Comparison of ENCODE assay signal across 8 cellular contexts in genomic region chr5:61624966-61625681, GRCh38.
DNase-seq lines count a peak whose midpoint lies in the region; ATAC-seq and TF ChIP-seq lines count a peak whose summit lies in the region.

No MANE protein-coding gene starts in this region.

- H3K27me3 Mint-ChIP-seq in neural crest cell (ENCODE audit: low read depth) = no peaks in the 10 kb centered on the region

- peaks cover 62% of the 10 kb centered on the region for H3K4me1 Mint-ChIP-seq in neural crest cell

- 37 to 53% methylated on average over 17 of the region's 17 CpGs for WGBS in esophagus squamous epithelium, 2 donors

- DNase-seq in AG04450 (ENCODE audit: low read depth, low spot score) (no peak), MG63 (no peak), esophagus squamous epithelium (lab: John Stamatoyannopoulos, UW) (no peak), neural crest cell (ENCODE audit: low read depth, low spot score) (no peak), NCI-H128 (lab: John Stamatoyannopoulos, UW; ENCODE audit: unreplicated experiment) (no peak), GM20000 (ENCODE audit: low spot score) (no peak)

- peak overlapping the region; percentile 85 for H3K4me3 Mint-ChIP-seq in neural crest cell

- H3K27me3 ChIP-seq in AG04450 (ENCODE audit: control insufficient read depth, insufficient read depth, low read length) (no peaks in the 10 kb centered on the region), MG63 (no peaks in the 10 kb centered on the region), esophagus squamous epithelium (peaks cover 0 to 9% (median 0%) of the 10 kb centered on the region in 4 donors)

- H3K36me3 ChIP-seq in MG63 = no peaks in the 10 kb centered on the region
- no peaks in the 10 kb centered on the region for H3K36me3 ChIP-seq in esophagus squamous epithelium

- peaks cover 8% of the 10 kb centered on the region for H3K9me3 Mint-ChIP-seq in neural crest cell

- peaks cover 3% of the 10 kb centered on the region for H3K36me3 Mint-ChIP-seq in neural crest cell (ENCODE audit: low read depth)

- intact Hi-C loops in esophagus squamous epithelium (cut with DNase I) = no loop called here

- CTCF ChIA-PET in AG04450 (lab: Charles Lee) = interaction anchor here (0.9 to 1.9 kb wide), 7 partner anchors 11 to 50 kb away, joined by 3 to 4 read pairs (median 3); no protein-coding TSS in a partner anchor

- TF ChIP-seq CTCF in AG04450 (IDR thresholded peaks at IDR 0.05; ENCODE audit: low read depth, low read length) (no peak), esophagus squamous epithelium (IDR thresholded peaks at IDR 0.05) (no peak), neural crest cell (conservative IDR thresholded peaks at IDR 0.05) (no peak), GM20000 (IDR thresholded peaks at IDR 0.05; ENCODE audit: extremely low read depth, missing control alignments) (no peak)

- TF ChIP-seq POLR2A in esophagus squamous epithelium (IDR thresholded peaks at IDR 0.05) = no peak

- H3K27ac Mint-ChIP-seq in neural crest cell (ENCODE audit: unreplicated experiment) = peak overlapping the region; percentile 71

- ATAC-seq in esophagus mucosa = no peak
- no peak for ATAC-seq in GM18907 (IDR thresholded peaks at IDR 0.05; ENCODE audit: unreplicated experiment)

- H3K9me3 ChIP-seq in AG04450 (ENCODE audit: control insufficient read depth, insufficient read depth, low read length) (no peaks in the 10 kb centered on the region; the same call in 1 of the 2 replicates), MG63 (no peaks in the 10 kb centered on the region), esophagus squamous epithelium (no peaks in the 10 kb centered on the region)

- H3K27ac ChIP-seq in AG04450 (ENCODE audit: low read depth, low read length) (no peak overlapping the region), esophagus squamous epithelium (peak overlapping the region in 3 of 4 donors; percentile 73 to 86 (median 84))

- POLR2A ChIA-PET in AG04450 (lab: Yijun Ruan, JAX) = no interaction called here

- H3K4me3 ChIP-seq in AG04450 (ENCODE audit: low read depth, low read length) = peak overlapping the region; percentile 51
- H3K4me3 ChIP-seq in MG63 = 0 out of 2 replicates have a peak overlapping the region, but pooled peaks have one; percentile 3
- peak overlapping the region; percentile 44 to 67 (median 63) for H3K4me3 ChIP-seq in esophagus squamous epithelium

- H3K4me1 ChIP-seq in esophagus squamous epithelium = peaks cover 3 to 39% (median 6%) of the 10 kb centered on the region in 3 donors

Comparison
In these comparisons a context has a peak if more than half of its experiments do, and no peak if none do; other contexts are left out.
1. H3K4me3 ChIP-seq: peak in every context shown above with its lines; median percentile 63 in esophagus squamous epithelium; 51 in AG04450; 3 in MG63.